Comparison of ENCODE assay signal across 1 cellular context in the genomic region with DNA sequence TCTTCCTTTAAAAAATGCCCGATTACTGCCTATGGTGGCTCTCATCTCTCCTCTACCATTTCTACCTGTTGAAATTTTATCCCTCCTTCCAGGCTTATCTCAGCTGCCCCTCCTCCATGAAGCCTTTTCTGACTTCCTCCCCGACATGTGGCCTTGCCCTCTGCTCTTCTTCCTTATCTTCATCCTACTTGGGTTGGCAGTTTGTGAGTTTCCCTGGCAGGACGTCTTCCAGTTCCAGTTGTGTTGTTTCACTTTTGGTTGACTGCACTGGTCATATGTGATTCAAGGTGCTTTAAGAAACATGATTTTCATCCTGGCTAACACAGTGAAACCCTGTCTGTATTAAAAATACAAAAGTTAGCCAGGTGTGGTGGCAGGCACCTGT.
TF ChIP-seq lines count a peak whose summit lies in the region.

No MANE protein-coding gene starts in this region.

TF ChIP-seq in HepG2, 621 proteins besides CTCF, POLR2A, EP300 and RAD21:
- TF ChIP-seq, protein P1, sequence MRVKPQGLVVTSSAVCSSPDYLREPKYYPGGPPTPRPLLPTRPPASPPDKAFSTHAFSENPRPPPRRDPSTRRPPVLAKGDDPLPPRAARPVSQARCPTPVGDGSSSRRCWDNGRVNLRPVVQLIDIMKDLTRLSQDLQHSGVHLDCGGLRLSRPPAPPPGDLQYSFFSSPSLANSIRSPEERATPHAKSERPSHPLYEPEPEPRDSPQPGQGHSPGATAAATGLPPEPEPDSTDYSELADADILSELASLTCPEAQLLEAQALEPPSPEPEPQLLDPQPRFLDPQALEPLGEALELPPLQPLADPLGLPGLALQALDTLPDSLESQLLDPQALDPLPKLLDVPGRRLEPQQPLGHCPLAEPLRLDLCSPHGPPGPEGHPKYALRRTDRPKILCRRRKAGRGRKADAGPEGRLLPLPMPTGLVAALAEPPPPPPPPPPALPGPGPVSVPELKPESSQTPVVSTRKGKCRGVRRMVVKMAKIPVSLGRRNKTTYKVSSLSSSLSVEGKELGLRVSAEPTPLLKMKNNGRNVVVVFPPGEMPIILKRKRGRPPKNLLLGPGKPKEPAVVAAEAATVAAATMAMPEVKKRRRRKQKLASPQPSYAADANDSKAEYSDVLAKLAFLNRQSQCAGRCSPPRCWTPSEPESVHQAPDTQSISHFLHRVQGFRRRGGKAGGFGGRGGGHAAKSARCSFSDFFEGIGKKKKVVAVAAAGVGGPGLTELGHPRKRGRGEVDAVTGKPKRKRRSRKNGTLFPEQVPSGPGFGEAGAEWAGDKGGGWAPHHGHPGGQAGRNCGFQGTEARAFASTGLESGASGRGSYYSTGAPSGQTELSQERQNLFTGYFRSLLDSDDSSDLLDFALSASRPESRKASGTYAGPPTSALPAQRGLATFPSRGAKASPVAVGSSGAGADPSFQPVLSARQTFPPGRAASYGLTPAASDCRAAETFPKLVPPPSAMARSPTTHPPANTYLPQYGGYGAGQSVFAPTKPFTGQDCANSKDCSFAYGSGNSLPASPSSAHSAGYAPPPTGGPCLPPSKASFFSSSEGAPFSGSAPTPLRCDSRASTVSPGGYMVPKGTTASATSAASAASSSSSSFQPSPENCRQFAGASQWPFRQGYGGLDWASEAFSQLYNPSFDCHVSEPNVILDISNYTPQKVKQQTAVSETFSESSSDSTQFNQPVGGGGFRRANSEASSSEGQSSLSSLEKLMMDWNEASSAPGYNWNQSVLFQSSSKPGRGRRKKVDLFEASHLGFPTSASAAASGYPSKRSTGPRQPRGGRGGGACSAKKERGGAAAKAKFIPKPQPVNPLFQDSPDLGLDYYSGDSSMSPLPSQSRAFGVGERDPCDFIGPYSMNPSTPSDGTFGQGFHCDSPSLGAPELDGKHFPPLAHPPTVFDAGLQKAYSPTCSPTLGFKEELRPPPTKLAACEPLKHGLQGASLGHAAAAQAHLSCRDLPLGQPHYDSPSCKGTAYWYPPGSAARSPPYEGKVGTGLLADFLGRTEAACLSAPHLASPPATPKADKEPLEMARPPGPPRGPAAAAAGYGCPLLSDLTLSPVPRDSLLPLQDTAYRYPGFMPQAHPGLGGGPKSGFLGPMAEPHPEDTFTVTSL (CRISPR knock-in tag; IDR thresholded peaks at IDR 0.05; ENCODE audit: borderline replicate concordance) = 0 out of 2 replicates have a peak, but pooled peaks have one; percentile 5
- TF ChIP-seq SOX13 (IDR thresholded peaks at IDR 0.05) (no peak), SOX13 (CRISPR knock-in tag; conservative IDR thresholded peaks at IDR 0.05 in 1 of 2, IDR thresholded peaks at IDR 0.05 in 1 of 2) (no peak), RNF2 (conservative IDR thresholded peaks at IDR 0.05; ENCODE audit: low read depth) (no peak), TEAD2 (CRISPR knock-in tag; IDR thresholded peaks at IDR 0.05) (no peak), HIVEP1 (CRISPR knock-in tag; IDR thresholded peaks at IDR 0.05) (no peak), ZNF816 (CRISPR knock-in tag; IDR thresholded peaks at IDR 0.05; ENCODE audit: borderline replicate concordance) (no peak), KLF12 (CRISPR knock-in tag; IDR thresholded peaks at IDR 0.05; ENCODE audit: borderline replicate concordance) (no peak), ZNF790 (CRISPR knock-in tag; IDR thresholded peaks at IDR 0.05; ENCODE audit: borderline replicate concordance) (no peak), REL (CRISPR knock-in tag; conservative IDR thresholded peaks at IDR 0.05) (0 out of 2 replicates have a peak, but pooled peaks have one; percentile 29), ZNF546 (CRISPR knock-in tag; conservative IDR thresholded peaks at IDR 0.05) (no peak), SRSF4 (IDR thresholded peaks at IDR 0.05; ENCODE audit: low read depth, low read length, poor library complexity, severe bottlenecking) (no peak), ZNF746 (CRISPR knock-in tag; IDR thresholded peaks at IDR 0.05) (no peak), ZNF451 (CRISPR knock-in tag; IDR thresholded peaks at IDR 0.05) (no peak)
- TF ChIP-seq, protein P2, sequence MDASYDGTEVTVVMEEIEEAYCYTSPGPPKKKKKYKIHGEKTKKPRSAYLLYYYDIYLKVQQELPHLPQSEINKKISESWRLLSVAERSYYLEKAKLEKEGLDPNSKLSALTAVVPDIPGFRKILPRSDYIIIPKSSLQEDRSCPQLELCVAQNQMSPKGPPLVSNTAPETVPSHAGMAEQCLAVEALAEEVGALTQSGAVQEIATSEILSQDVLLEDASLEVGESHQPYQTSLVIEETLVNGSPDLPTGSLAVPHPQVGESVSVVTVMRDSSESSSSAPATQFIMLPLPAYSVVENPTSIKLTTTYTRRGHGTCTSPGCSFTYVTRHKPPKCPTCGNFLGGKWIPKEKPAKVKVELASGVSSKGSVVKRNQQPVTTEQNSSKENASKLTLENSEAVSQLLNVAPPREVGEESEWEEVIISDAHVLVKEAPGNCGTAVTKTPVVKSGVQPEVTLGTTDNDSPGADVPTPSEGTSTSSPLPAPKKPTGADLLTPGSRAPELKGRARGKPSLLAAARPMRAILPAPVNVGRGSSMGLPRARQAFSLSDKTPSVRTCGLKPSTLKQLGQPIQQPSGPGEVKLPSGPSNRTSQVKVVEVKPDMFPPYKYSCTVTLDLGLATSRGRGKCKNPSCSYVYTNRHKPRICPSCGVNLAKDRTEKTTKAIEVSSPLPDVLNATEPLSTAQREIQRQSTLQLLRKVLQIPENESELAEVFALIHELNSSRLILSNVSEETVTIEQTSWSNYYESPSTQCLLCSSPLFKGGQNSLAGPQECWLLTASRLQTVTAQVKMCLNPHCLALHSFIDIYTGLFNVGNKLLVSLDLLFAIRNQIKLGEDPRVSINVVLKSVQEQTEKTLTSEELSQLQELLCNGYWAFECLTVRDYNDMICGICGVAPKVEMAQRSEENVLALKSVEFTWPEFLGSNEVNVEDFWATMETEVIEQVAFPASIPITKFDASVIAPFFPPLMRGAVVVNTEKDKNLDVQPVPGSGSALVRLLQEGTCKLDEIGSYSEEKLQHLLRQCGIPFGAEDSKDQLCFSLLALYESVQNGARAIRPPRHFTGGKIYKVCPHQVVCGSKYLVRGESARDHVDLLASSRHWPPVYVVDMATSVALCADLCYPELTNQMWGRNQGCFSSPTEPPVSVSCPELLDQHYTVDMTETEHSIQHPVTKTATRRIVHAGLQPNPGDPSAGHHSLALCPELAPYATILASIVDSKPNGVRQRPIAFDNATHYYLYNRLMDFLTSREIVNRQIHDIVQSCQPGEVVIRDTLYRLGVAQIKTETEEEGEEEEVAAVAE (CRISPR knock-in tag; IDR thresholded peaks at IDR 0.05; ENCODE audit: borderline replicate concordance) = no peak
- TF ChIP-seq, protein P3, sequence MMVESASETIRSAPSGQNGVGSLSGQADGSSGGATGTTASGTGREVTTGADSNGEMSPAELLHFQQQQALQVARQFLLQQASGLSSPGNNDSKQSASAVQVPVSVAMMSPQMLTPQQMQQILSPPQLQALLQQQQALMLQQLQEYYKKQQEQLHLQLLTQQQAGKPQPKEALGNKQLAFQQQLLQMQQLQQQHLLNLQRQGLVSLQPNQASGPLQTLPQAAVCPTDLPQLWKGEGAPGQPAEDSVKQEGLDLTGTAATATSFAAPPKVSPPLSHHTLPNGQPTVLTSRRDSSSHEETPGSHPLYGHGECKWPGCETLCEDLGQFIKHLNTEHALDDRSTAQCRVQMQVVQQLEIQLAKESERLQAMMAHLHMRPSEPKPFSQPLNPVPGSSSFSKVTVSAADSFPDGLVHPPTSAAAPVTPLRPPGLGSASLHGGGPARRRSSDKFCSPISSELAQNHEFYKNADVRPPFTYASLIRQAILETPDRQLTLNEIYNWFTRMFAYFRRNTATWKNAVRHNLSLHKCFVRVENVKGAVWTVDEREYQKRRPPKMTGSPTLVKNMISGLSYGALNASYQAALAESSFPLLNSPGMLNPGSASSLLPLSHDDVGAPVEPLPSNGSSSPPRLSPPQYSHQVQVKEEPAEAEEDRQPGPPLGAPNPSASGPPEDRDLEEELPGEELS (CRISPR knock-in tag; IDR thresholded peaks at IDR 0.05) = peak; percentile 7; the same call in 1 of the 2 replicates
- TF ChIP-seq, protein P4, sequence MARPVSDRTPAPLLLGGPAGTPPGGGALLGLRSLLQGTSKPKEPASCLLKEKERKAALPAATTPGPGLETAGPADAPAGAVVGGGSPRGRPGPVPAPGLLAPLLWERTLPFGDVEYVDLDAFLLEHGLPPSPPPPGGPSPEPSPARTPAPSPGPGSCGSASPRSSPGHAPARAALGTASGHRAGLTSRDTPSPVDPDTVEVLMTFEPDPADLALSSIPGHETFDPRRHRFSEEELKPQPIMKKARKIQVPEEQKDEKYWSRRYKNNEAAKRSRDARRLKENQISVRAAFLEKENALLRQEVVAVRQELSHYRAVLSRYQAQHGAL (CRISPR knock-in tag; IDR thresholded peaks at IDR 0.05; ENCODE audit: not compliant biosample characterization) = no peak
- TF ChIP-seq, protein P5, sequence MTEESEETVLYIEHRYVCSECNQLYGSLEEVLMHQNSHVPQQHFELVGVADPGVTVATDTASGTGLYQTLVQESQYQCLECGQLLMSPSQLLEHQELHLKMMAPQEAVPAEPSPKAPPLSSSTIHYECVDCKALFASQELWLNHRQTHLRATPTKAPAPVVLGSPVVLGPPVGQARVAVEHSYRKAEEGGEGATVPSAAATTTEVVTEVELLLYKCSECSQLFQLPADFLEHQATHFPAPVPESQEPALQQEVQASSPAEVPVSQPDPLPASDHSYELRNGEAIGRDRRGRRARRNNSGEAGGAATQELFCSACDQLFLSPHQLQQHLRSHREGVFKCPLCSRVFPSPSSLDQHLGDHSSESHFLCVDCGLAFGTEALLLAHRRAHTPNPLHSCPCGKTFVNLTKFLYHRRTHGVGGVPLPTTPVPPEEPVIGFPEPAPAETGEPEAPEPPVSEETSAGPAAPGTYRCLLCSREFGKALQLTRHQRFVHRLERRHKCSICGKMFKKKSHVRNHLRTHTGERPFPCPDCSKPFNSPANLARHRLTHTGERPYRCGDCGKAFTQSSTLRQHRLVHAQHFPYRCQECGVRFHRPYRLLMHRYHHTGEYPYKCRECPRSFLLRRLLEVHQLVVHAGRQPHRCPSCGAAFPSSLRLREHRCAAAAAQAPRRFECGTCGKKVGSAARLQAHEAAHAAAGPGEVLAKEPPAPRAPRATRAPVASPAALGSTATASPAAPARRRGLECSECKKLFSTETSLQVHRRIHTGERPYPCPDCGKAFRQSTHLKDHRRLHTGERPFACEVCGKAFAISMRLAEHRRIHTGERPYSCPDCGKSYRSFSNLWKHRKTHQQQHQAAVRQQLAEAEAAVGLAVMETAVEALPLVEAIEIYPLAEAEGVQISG (CRISPR knock-in tag; IDR thresholded peaks at IDR 0.05) = no peak
- TF ChIP-seq, protein P6, sequence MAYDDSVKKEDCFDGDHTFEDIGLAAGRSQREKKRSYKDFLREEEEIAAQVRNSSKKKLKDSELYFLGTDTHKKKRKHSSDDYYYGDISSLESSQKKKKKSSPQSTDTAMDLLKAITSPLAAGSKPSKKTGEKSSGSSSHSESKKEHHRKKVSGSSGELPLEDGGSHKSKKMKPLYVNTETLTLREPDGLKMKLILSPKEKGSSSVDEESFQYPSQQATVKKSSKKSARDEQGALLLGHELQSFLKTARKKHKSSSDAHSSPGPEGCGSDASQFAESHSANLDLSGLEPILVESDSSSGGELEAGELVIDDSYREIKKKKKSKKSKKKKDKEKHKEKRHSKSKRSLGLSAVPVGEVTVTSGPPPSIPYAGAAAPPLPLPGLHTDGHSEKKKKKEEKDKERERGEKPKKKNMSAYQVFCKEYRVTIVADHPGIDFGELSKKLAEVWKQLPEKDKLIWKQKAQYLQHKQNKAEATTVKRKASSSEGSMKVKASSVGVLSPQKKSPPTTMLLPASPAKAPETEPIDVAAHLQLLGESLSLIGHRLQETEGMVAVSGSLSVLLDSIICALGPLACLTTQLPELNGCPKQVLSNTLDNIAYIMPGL (CRISPR knock-in tag; IDR thresholded peaks at IDR 0.05; ENCODE audit: borderline replicate concordance in 1 of 2, low read depth in 1 of 2) = 0 out of 4 replicates have a peak, but pooled peaks of 1 of the 2 experiments have one; percentile 4
- TF ChIP-seq, protein P7, sequence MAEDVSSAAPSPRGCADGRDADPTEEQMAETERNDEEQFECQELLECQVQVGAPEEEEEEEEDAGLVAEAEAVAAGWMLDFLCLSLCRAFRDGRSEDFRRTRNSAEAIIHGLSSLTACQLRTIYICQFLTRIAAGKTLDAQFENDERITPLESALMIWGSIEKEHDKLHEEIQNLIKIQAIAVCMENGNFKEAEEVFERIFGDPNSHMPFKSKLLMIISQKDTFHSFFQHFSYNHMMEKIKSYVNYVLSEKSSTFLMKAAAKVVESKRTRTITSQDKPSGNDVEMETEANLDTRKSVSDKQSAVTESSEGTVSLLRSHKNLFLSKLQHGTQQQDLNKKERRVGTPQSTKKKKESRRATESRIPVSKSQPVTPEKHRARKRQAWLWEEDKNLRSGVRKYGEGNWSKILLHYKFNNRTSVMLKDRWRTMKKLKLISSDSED (CRISPR knock-in tag; IDR thresholded peaks at IDR 0.05) = no peak
TF ChIP-seq in HepG2: peak in this region for 4.
